20 cellular contexts compared by ENCODE assay signal in the genomic region with DNA sequence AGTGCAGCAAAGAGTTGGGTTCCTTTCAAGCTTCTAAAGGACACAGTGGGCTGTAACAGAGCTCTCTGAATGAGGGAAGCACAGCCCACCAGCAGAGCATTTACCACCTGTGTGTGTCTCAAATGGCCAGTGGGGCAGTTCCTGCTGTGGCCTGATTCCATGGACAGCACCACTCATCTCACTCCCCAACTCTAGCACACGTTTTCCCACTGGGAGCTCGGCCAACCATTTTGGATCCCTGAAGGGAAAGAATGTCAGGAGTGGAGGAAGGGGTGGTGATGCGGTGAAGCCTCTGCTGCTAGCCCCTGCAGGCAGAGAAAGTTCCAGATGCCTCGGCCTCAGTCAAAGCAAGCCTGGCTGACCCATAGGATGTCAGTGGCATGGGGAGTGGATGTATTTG.
DNase-seq lines count a peak whose midpoint lies in the region; ATAC-seq, FAIRE-seq and TF ChIP-seq lines count a peak whose summit lies in the region.
"Had no signal": no experiment of that assay in that cellular context is flagged by ENCODE, and none has a peak within 500 bp of the region (broad histone marks: within the 10 kb centered on the region; RNA-seq: fewer than 3 reads in every experiment).

No MANE protein-coding gene starts in this region.

- no peak for FAIRE-seq in astrocyte (lab: Jason Lieb, UNC)
- FAIRE-seq: G401.6 had no signal

- no peak overlapping the region for H3K18ac ChIP-seq in H9 (ENCODE audit: insufficient read length, low read depth, low read length)

- H3K56ac ChIP-seq in H9 (ENCODE audit: insufficient read length, low read depth, low read length): no peak overlapping the region

- H4K20me1 ChIP-seq in H9 (ENCODE audit: control insufficient read depth, insufficient read depth, insufficient read length): no peaks in the 10 kb centered on the region
- no peaks in the 10 kb centered on the region for H4K20me1 ChIP-seq in astrocyte (ENCODE audit: insufficient read depth, low read length)

- H3K9me3 Mint-ChIP-seq in H9: no peaks in the 10 kb centered on the region
- H3K9me3 Mint-ChIP-seq in astrocyte (ENCODE audit: unreplicated experiment): peaks cover 1% of the 10 kb centered on the region
- no peaks in the 10 kb centered on the region for H3K9me3 Mint-ChIP-seq in nephron
- no peaks in the 10 kb centered on the region for H3K9me3 Mint-ChIP-seq in naive thymus-derived CD4-positive, alpha-beta T cell
- H3K9me3 Mint-ChIP-seq: CD14-positive monocyte had no signal

- H3K36me3 Mint-ChIP-seq in H9 (ENCODE audit: insufficient read depth in 1 of 3, low read depth in 3 of 3) (no peaks in the 10 kb centered on the region), astrocyte (ENCODE audit: low read depth, unreplicated experiment) (no peaks in the 10 kb centered on the region), nephron (ENCODE audit: low read depth) (no peaks in the 10 kb centered on the region)
- H3K36me3 Mint-ChIP-seq in naive thymus-derived CD4-positive, alpha-beta T cell: peaks cover 0 to 5% (median 0%) of the 10 kb centered on the region in 5 donors
- H3K36me3 Mint-ChIP-seq: CD14-positive monocyte had no signal

- ATAC-seq in naive thymus-derived CD4-positive, alpha-beta T cell: no peak

- no peak overlapping the region for H2AK5ac ChIP-seq in H9 (ENCODE audit: insufficient read length, low read length)

- DNase-seq in H9 (no peak), astrocyte (ENCODE audit: low read depth) (peak; percentile 34), uterus (no peak), dorsolateral prefrontal cortex (no peak), colonic mucosa (no peak)
- DNase-seq in naive thymus-derived CD4-positive, alpha-beta T cell: no peak
- DNase-seq: AML-193, DND-41, KBM-7, MV-4-11, NCI-H1694 treated with DMSO at 0.1 percent for 48 hours, NCI-H2107, NCI-H2227 treated with DMSO at 0.1 percent for 48 hours, NCI-H510A treated with DMSO at 0.1 percent for 48 hours, NCI-H774, RPMI8226, SHP77 treated with DMSO at 0.1 percent for 48 hours had no signal

- no peak overlapping the region for H4K8ac ChIP-seq in H9 (replicated peaks; ENCODE audit: insufficient read length, low read depth, low read length)

- no peak overlapping the region for H3K27ac ChIP-seq in H9 (ENCODE audit: insufficient read length, low read depth, low read length)
- peak overlapping the region; percentile 1 for H3K27ac ChIP-seq in astrocyte (ENCODE audit: low read depth, low read length)
- H3K27ac ChIP-seq in uterus: peak overlapping the region; percentile 22 to 49
- no peak overlapping the region for H3K27ac ChIP-seq in dorsolateral prefrontal cortex
- no peak overlapping the region for H3K27ac ChIP-seq in colonic mucosa
- H3K27ac ChIP-seq in naive thymus-derived CD4-positive, alpha-beta T cell (ENCODE audit: low read depth, low read length): no peak overlapping the region

- no peaks in the 10 kb centered on the region for H3K79me1 ChIP-seq in H9 (ENCODE audit: insufficient read depth, low read depth, low read length, poor library complexity, severe bottlenecking)

- no peaks in the 10 kb centered on the region for H3K23me2 ChIP-seq in H9 (ENCODE audit: insufficient read length, low read depth, low read length, poor library complexity, severe bottlenecking)

- H3K36me3 ChIP-seq in astrocyte (ENCODE audit: insufficient read depth, low read length): no peaks in the 10 kb centered on the region
- H3K36me3 ChIP-seq in uterus: no peaks in the 10 kb centered on the region
- no peaks in the 10 kb centered on the region for H3K36me3 ChIP-seq in colonic mucosa
- peaks cover 0 to 8% (median 0%) of the 10 kb centered on the region in 3 experiments for H3K36me3 ChIP-seq in naive thymus-derived CD4-positive, alpha-beta T cell (ENCODE audit: control insufficient read depth in 2 of 3, insufficient read depth in 3 of 3, low read length in 3 of 3)

- H3K9ac ChIP-seq in H9 (ENCODE audit: extremely low read depth, insufficient read length, low read length): no peak overlapping the region
- H3K9ac ChIP-seq in astrocyte (ENCODE audit: low read length): no peak overlapping the region
- H3K9ac ChIP-seq in colonic mucosa (ENCODE audit: low read depth in 2 of 2, low read length in 2 of 2): no peak overlapping the region

- H3K4ac ChIP-seq in H9 (ENCODE audit: low read depth, low read length): no peak overlapping the region

- no peak overlapping the region for H2BK5ac ChIP-seq in H9 (ENCODE audit: insufficient read length, low read length)

- no peak overlapping the region for H4K91ac ChIP-seq in H9 (ENCODE audit: insufficient read length, low read depth, low read length)

- no peak overlapping the region for H3K14ac ChIP-seq in H9 (ENCODE audit: insufficient read depth, low read length)

- no peak overlapping the region for H4K5ac ChIP-seq in H9 (ENCODE audit: insufficient read length, low read depth, low read length)

- no peak overlapping the region for H2BK15ac ChIP-seq in H9 (ENCODE audit: low read depth, low read length)

- intact Hi-C loops in uterus (cut with DNase I; ENCODE audit: low total_unique reads): no loop called here
- intact Hi-C loops in dorsolateral prefrontal cortex (cut with DNase I): loop anchor here in 1 of 2 donors (5.0 kb wide), 2 partner anchors 83 to 87 kb away; a partner anchor contains a TSS
- intact Hi-C loops in colonic mucosa (cut with DNase I): loop anchor here (5.0 kb wide), 1 partner anchor 82 kb away; no protein-coding TSS in a partner anchor
- intact Hi-C loops in naive thymus-derived CD4-positive, alpha-beta T cell (cut with micrococcal nuclease): no loop called here

- peaks cover 29 to 31% of the 10 kb centered on the region in 2 experiments for H3K4me1 Mint-ChIP-seq in H9
- peaks cover 21% of the 10 kb centered on the region for H3K4me1 Mint-ChIP-seq in astrocyte (ENCODE audit: low read depth, unreplicated experiment)
- H3K4me1 Mint-ChIP-seq in nephron: peaks cover 46% of the 10 kb centered on the region
- peaks cover 3 to 20% (median 14%) of the 10 kb centered on the region in 7 donors for H3K4me1 Mint-ChIP-seq in naive thymus-derived CD4-positive, alpha-beta T cell

- H2AFZ ChIP-seq in H9 (ENCODE audit: low read length): no peak overlapping the region
- no peak overlapping the region for H2AFZ ChIP-seq in astrocyte (ENCODE audit: low read depth, low read length)

- no peak overlapping the region for H2BK12ac ChIP-seq in H9 (ENCODE audit: insufficient read length, low read depth, low read length)

- H3T11ph ChIP-seq in H9 (ENCODE audit: low read length): no peak overlapping the region

- H3K9me3 ChIP-seq in H9 (ENCODE audit: control insufficient read depth, low read depth, low read length) (no peaks in the 10 kb centered on the region), astrocyte (ENCODE audit: insufficient read depth, low read depth, low read length) (no peaks in the 10 kb centered on the region), uterus (no peaks in the 10 kb centered on the region), colonic mucosa (no peaks in the 10 kb centered on the region)
- no peaks in the 10 kb centered on the region for H3K9me3 ChIP-seq in naive thymus-derived CD4-positive, alpha-beta T cell (ENCODE audit: control insufficient read depth in 2 of 3, low read length in 3 of 3)

- TF ChIP-seq CTCF in H9 (conservative IDR thresholded peaks at IDR 0.05) (no peak), astrocyte (IDR thresholded peaks at IDR 0.05; ENCODE audit: insufficient read depth, low read depth, low read length) (no peak), nephron (IDR thresholded peaks at IDR 0.05; ENCODE audit: unreplicated experiment in 3 of 3) (no peak), uterus (IDR thresholded peaks at IDR 0.05) (no peak), dorsolateral prefrontal cortex (IDR thresholded peaks at IDR 0.05 in 54 of 56, conservative IDR thresholded peaks at IDR 0.05 in 2 of 56; ENCODE audit: low read depth in 1 of 56, partially characterized antibody in 56 of 56) (no peak), colonic mucosa (IDR thresholded peaks at IDR 0.05) (no peak)

- H2BK20ac ChIP-seq in H9 (ENCODE audit: low read depth, low read length, poor library complexity, severe bottlenecking): no peak overlapping the region

- H3K27me3 ChIP-seq in H9 (ENCODE audit: insufficient read depth, low read length) (no peaks in the 10 kb centered on the region), astrocyte (ENCODE audit: insufficient read depth, low read length) (peaks cover 6% of the 10 kb centered on the region), uterus (no peaks in the 10 kb centered on the region), dorsolateral prefrontal cortex (no peaks in the 10 kb centered on the region), colonic mucosa (no peaks in the 10 kb centered on the region)
- H3K27me3 ChIP-seq in naive thymus-derived CD4-positive, alpha-beta T cell (ENCODE audit: control insufficient read depth in 2 of 2, insufficient read depth in 2 of 2, low read length in 2 of 2): no peaks in the 10 kb centered on the region

- H3K79me2 ChIP-seq in H9 (ENCODE audit: insufficient read depth, low read length) (no peaks in the 10 kb centered on the region), astrocyte (ENCODE audit: insufficient read depth, low read length) (no peaks in the 10 kb centered on the region)

- H3K4me3 Mint-ChIP-seq in H9 (no peak overlapping the region), astrocyte (ENCODE audit: unreplicated experiment) (no peak overlapping the region), nephron (peak overlapping the region in 1 of 3 experiments; percentile 41)
- H3K4me3 Mint-ChIP-seq in naive thymus-derived CD4-positive, alpha-beta T cell: no peak overlapping the region
- H3K4me3 Mint-ChIP-seq: CD14-positive monocyte had no signal

- no peak for TF ChIP-seq POLR2A in uterus (IDR thresholded peaks at IDR 0.05)

- no CpG with 5 or more reads among the region's 4 CpGs for WGBS in H9 (ENCODE audit: extremely low coverage, insufficient read length, low lambda C conversion rate)

- H3K4me1 ChIP-seq in H9 (ENCODE audit: insufficient read depth, low read length) (peaks cover 9% of the 10 kb centered on the region; the same call in 1 of the 2 replicates), astrocyte (ENCODE audit: insufficient read depth, low read length) (peaks cover 24% of the 10 kb centered on the region), uterus (no peaks in the 10 kb centered on the region), colonic mucosa (no peaks in the 10 kb centered on the region)
- no peaks in the 10 kb centered on the region for H3K4me1 ChIP-seq in naive thymus-derived CD4-positive, alpha-beta T cell (ENCODE audit: control insufficient read depth in 2 of 2, insufficient read depth in 2 of 2, low read length in 2 of 2)

- CTCF ChIA-PET in naive thymus-derived CD4-positive, alpha-beta T cell (lab: Charles Lee): interaction anchor here (0.6 to 1.2 kb wide), 4 partner anchors 27 to 89 kb away, joined by 3 to 4 read pairs (median 3); no protein-coding TSS in a partner anchor

- H3K27me3 Mint-ChIP-seq in H9 (ENCODE audit: low read depth): no peaks in the 10 kb centered on the region; the same call in 1 of the 2 replicates
- peaks cover 11% of the 10 kb centered on the region for H3K27me3 Mint-ChIP-seq in astrocyte (ENCODE audit: low read depth, unreplicated experiment)
- peaks cover 4% of the 10 kb centered on the region for H3K27me3 Mint-ChIP-seq in nephron (ENCODE audit: low read depth)
- H3K27me3 Mint-ChIP-seq in naive thymus-derived CD4-positive, alpha-beta T cell: peaks cover 0 to 3% (median 0%) of the 10 kb centered on the region in 5 donors

- H3K27ac Mint-ChIP-seq in H9: peak overlapping the region in 2 of 3 experiments; percentile 27 to 45; a peak in 1 of 7 replicates
- H3K27ac Mint-ChIP-seq in astrocyte (ENCODE audit: unreplicated experiment): peak overlapping the region; percentile 70
- H3K27ac Mint-ChIP-seq in nephron: peak overlapping the region in 2 of 3 experiments; percentile 93 to 96
- H3K27ac Mint-ChIP-seq in naive thymus-derived CD4-positive, alpha-beta T cell: no peak overlapping the region
- H3K27ac Mint-ChIP-seq: CD14-positive monocyte had no signal

- H3K23ac ChIP-seq in H9 (ENCODE audit: insufficient read length, low read depth, low read length): no peak overlapping the region

- no peak overlapping the region for H3K4me3 ChIP-seq in astrocyte (ENCODE audit: insufficient read depth, low read depth, low read length)
- H3K4me3 ChIP-seq in uterus: no peak overlapping the region
- no peak overlapping the region for H3K4me3 ChIP-seq in dorsolateral prefrontal cortex
- no peak overlapping the region for H3K4me3 ChIP-seq in colonic mucosa
- no peak overlapping the region for H3K4me3 ChIP-seq in naive thymus-derived CD4-positive, alpha-beta T cell (ENCODE audit: low read length)

- POLR2A ChIA-PET in naive thymus-derived CD4-positive, alpha-beta T cell (lab: Charles Lee): no interaction called here

- H3K4me2 ChIP-seq in H9 (ENCODE audit: insufficient read depth, insufficient read length, low read length) (no peak overlapping the region), astrocyte (ENCODE audit: low read length) (peak overlapping the region; percentile 52)

- H2BK120ac ChIP-seq in H9 (ENCODE audit: low read depth, low read length, poor library complexity, severe bottlenecking): no peak overlapping the region

Comparison
In these comparisons a context has a peak if more than half of its experiments do, and no peak if none do; other contexts are left out.
1. H3K27ac ChIP-seq: peak in astrocyte (single experiment) and uterus (2 of 2); none in H9 (single experiment), dorsolateral prefrontal cortex (0 of 59), colonic mucosa (single experiment) and naive thymus-derived CD4-positive, alpha-beta T cell (single experiment).
2. H3K27ac Mint-ChIP-seq: peak in H9 (2 of 3), astrocyte (single experiment) and nephron (2 of 3); none in naive thymus-derived CD4-positive, alpha-beta T cell (0 of 9).